9 cellular contexts compared by ENCODE assay signal in the genomic region with DNA sequence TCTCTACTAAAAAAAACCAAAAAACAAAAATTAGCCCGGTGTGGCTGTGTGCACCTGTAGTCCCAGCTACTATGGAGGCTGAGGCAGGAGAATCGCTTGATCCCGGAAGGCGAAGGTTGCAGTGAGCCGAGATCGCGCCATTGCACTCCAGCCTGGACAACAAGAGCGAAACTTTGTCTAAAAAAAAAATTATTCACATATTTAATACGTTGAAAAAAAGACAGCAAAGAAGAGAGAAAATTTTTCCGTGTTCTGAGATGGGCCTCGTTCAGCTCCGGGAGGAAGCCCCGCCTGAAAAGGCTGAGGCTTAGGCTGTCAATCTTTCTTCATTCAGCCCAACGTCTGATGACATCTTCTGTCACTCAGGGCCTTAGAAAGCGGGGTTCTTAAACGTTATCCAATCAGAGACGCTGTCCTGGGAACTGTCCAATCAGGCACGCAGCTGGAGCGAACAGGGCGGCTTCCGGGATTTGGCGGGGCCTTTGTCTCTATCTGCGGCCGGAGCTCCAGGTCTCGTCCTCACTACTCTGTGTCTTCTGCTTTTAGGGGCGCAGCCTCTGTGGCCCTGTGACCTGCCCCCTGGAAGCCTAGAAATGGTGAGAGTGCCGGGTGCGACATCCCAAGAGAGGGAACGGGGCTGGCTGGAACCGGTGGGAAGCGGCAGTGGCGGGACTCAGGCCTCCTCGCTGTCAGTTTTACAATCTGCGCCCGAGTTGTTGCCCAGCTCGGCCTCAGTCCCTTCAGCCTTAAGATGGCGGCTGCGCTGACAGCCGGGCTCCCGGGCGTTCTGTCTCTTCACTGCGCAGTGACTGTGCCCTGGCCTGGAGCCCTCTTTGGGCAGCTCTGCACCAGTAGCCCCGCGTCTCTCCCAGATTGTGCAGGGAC. TPM values are rescaled to one million over a fixed set of nuclear protein-coding genes. Genes with fewer than 3 reads are reported as not detected.
A peak's percentile ranks its signal among the peaks of the same experiment; 100 is the strongest.
DNase-seq lines count a peak whose midpoint lies in the region; ATAC-seq and TF ChIP-seq lines count a peak whose summit lies in the region.
"Had no signal": no experiment of that assay in that cellular context is flagged by ENCODE, and none has a peak within 500 bp of the region (broad histone marks: within the 10 kb centered on the region; RNA-seq: fewer than 3 reads in every experiment).

Gene ZNF726 (plus strand): TSS at position 485 of the 885 bp plus-strand sequence. CDS start 109 bp downstream, at position 594.

- H3K9me3 Mint-ChIP-seq in activated CD8-positive, alpha-beta T cell treated with anti-CD3 and anti-CD28 coated beads for 36 hours = peaks cover 7% of the 10 kb centered on the region
- H3K9me3 Mint-ChIP-seq in memory B cell = no peaks in the 10 kb centered on the region

- H3K27ac Mint-ChIP-seq in activated CD8-positive, alpha-beta T cell treated with anti-CD3 and anti-CD28 coated beads for 36 hours = peak within 1 kb of the TSS; percentile 92
- peak within 1 kb of the TSS; percentile 87 for H3K27ac Mint-ChIP-seq in memory B cell

- DNase-seq in NCI-H510A treated with DMSO at 0.1 percent for 48 hours (lab: John Stamatoyannopoulos, UW) = peak; percentile 95
- DNase-seq in activated CD8-positive, alpha-beta T cell treated with anti-CD3 and anti-CD28 coated beads for 36 hours = peak; percentile 95
- peak; percentile 84 for DNase-seq in effector CD4-positive, alpha-beta T cell
- peak; percentile 74 to 80 for DNase-seq in memory B cell (ENCODE audit: low spot score in 2 of 2)
- DNase-seq in stimulated activated CD8-positive, alpha-beta memory T cell treated with anti-CD3 and anti-CD28 coated beads, Interleukin-12 subunit alpha, Interleukin-12 subunit beta, amount 100 ng/mL, for 24 hours (ENCODE audit: extremely low read depth) = peak; percentile 65

- peak within 1 kb of the TSS; percentile 88 for H3K4me3 Mint-ChIP-seq in activated CD8-positive, alpha-beta T cell treated with anti-CD3 and anti-CD28 coated beads for 36 hours
- H3K4me3 Mint-ChIP-seq in memory B cell = peak within 1 kb of the TSS; percentile 91

- CTCF ChIA-PET in activated CD8-positive, alpha-beta T cell treated with anti-CD3 and anti-CD28 coated beads for 36 hours (lab: Charles Lee) = no interaction called here

- peaks cover 32% of the 10 kb centered on the region for H3K36me3 Mint-ChIP-seq in activated CD8-positive, alpha-beta T cell treated with anti-CD3 and anti-CD28 coated beads for 36 hours (ENCODE audit: low read depth)
- H3K36me3 Mint-ChIP-seq in memory B cell = no peaks in the 10 kb centered on the region

- H2AFZ ChIP-seq in ACC112 (ENCODE audit: low read length, unreplicated experiment) = peak within 1 kb of the TSS; percentile 75

- ATAC-seq in GM18858 (IDR thresholded peaks at IDR 0.05; ENCODE audit: unreplicated experiment) = peak; percentile 97
- peak; percentile 90 for ATAC-seq in HG03064 (IDR thresholded peaks at IDR 0.05; ENCODE audit: low read depth, unreplicated experiment)
- ATAC-seq in activated CD8-positive, alpha-beta T cell treated with anti-CD3 and anti-CD28 coated beads for 36 hours = peak; percentile 98
- ATAC-seq in memory B cell (ENCODE audit: low read depth) = peak; percentile 93
- ATAC-seq: HCT116 had no signal

- intact Hi-C loops in activated CD8-positive, alpha-beta T cell treated with anti-CD3 and anti-CD28 coated beads for 36 hours (cut with micrococcal nuclease) = no loop called here

- peaks cover 36% of the 10 kb centered on the region for H3K79me2 ChIP-seq in ACC112 (ENCODE audit: control insufficient read depth, insufficient read depth, low read length, unreplicated experiment)

- no peaks in the 10 kb centered on the region for H3K36me3 ChIP-seq in ACC112 (ENCODE audit: insufficient read depth, low read length)

- no peak for TF ChIP-seq CTCF in activated CD8-positive, alpha-beta T cell treated with anti-CD3 and anti-CD28 coated beads for 36 hours (IDR thresholded peaks at IDR 0.05)

- peak within 1 kb of the TSS; percentile 82 for H3K4me3 ChIP-seq in ACC112 (ENCODE audit: low read depth, low read length)

- no peaks in the 10 kb centered on the region for H3K27me3 ChIP-seq in ACC112 (ENCODE audit: insufficient read depth, low read length)

- peaks cover 22% of the 10 kb centered on the region for H3K4me1 Mint-ChIP-seq in activated CD8-positive, alpha-beta T cell treated with anti-CD3 and anti-CD28 coated beads for 36 hours (ENCODE audit: low read depth)
- peaks cover 5% of the 10 kb centered on the region for H3K4me1 Mint-ChIP-seq in memory B cell

- H3K27me3 Mint-ChIP-seq in activated CD8-positive, alpha-beta T cell treated with anti-CD3 and anti-CD28 coated beads for 36 hours = no peaks in the 10 kb centered on the region
- no peaks in the 10 kb centered on the region for H3K27me3 Mint-ChIP-seq in memory B cell

- POLR2A ChIA-PET in activated CD8-positive, alpha-beta T cell treated with anti-CD3 and anti-CD28 coated beads for 36 hours (lab: Charles Lee) = interaction anchor here (0.8 to 2.1 kb wide), 10 partner anchors 10 to 525 kb away, joined by 3 to 6 read pairs (median 4); partner anchors contain the start of genes ZNF254, ZNF675 and ZNF681

- peaks cover 10% of the 10 kb centered on the region for H3K4me1 ChIP-seq in ACC112 (ENCODE audit: control insufficient read depth, insufficient read depth, low read length, unreplicated experiment)

- peak within 1 kb of the TSS; percentile 65; the same call in 1 of the 2 replicates for H3K27ac ChIP-seq in ACC112 (ENCODE audit: low read depth, low read length)

RNA-seq across cellular contexts. Expression of gene ZNF726, which starts in this region (rescaled TPM):
- total RNA-seq in activated CD8-positive, alpha-beta T cell treated with anti-CD3 and anti-CD28 coated beads for 36 hours = 10 to 100 TPM; 19.1 to 20.7 TPM

Comparison
In these comparisons a context has a peak if more than half of its experiments do, and no peak if none do; other contexts are left out.
1. Peak in every context shown above with its lines: DNase-seq, ATAC-seq, H3K4me3 ChIP-seq and H3K27ac ChIP-seq.